ENCODE assay signal across 22 cellular contexts in genomic region chr13:110208116-110208515, GRCh38.
DNase-seq lines count a peak whose midpoint lies in the region; ATAC-seq and TF ChIP-seq lines count a peak whose summit lies in the region.
"Had no signal": no experiment of that assay in that cellular context is flagged by ENCODE, and none has a peak within 500 bp of the region (broad histone marks: within the 10 kb centered on the region; RNA-seq: fewer than 3 reads in every experiment).

No MANE protein-coding gene starts in this region.

- H3K36me3 ChIP-seq in heart left ventricle (peaks cover 0 to 100% (median 96%) of the 10 kb centered on the region in 9 donors), upper lobe of left lung (peaks cover 0 to 95% (median 37%) of the 10 kb centered on the region in 4 donors)
- H3K36me3 ChIP-seq: HAP-1 had no signal

- H3K27me3 ChIP-seq in heart left ventricle: no peaks in the 10 kb centered on the region
- no peaks in the 10 kb centered on the region for H3K27me3 ChIP-seq in upper lobe of left lung

- WGBS in heart left ventricle, 4 donors: 95 to 98% (median 96%) methylated on average over 10 of the region's 10 CpGs
- 97 to 100% methylated on average over 7 to 10 of the region's 10 CpGs for WGBS in upper lobe of left lung, 2 donors

- H3K4me3 Mint-ChIP-seq in chondrocyte (ENCODE audit: unreplicated experiment): no peak overlapping the region
- H3K4me3 Mint-ChIP-seq: HFFc6 had no signal

- intact Hi-C loops in heart left ventricle (cut with DNase I): no loop called here
- intact Hi-C loops in Right ventricle myocardium inferior (cut with DNase I): no loop called here
- intact Hi-C loops in posterior vena cava (cut with DNase I): no loop called here

- TF ChIP-seq EP300 in upper lobe of left lung (IDR thresholded peaks at IDR 0.05): no peak

- ATAC-seq in heart left ventricle: peak in 3 of 4 donors; percentile 13 to 44 (median 18)
- ATAC-seq in Right ventricle myocardium inferior: no peak
- ATAC-seq in upper lobe of left lung (ENCODE audit: low FRiP score in 2 of 2): peak; percentile 19 to 51

- H3K9me3 Mint-ChIP-seq in chondrocyte (ENCODE audit: low read depth): no peaks in the 10 kb centered on the region
- H3K9me3 Mint-ChIP-seq: HFFc6 had no signal

- no peaks in the 10 kb centered on the region for H3K27me3 Mint-ChIP-seq in chondrocyte (ENCODE audit: low read depth)

- peaks cover 63% of the 10 kb centered on the region for H3K36me3 Mint-ChIP-seq in chondrocyte (ENCODE audit: low read depth)

- peaks cover 10% of the 10 kb centered on the region for H3K4me1 Mint-ChIP-seq in chondrocyte (ENCODE audit: low read depth)

- H3K27ac Mint-ChIP-seq in chondrocyte (ENCODE audit: unreplicated experiment): peak overlapping the region; percentile 41
- H3K27ac Mint-ChIP-seq: HFFc6 had no signal

- H3K9me3 ChIP-seq in heart left ventricle: no peaks in the 10 kb centered on the region
- no peaks in the 10 kb centered on the region for H3K9me3 ChIP-seq in upper lobe of left lung
- H3K9me3 ChIP-seq: HAP-1 had no signal

- H3K4me3 ChIP-seq in heart left ventricle: no peak overlapping the region
- H3K4me3 ChIP-seq in upper lobe of left lung: no peak overlapping the region
- H3K4me3 ChIP-seq: HAP-1, PC-9 had no signal

- H3K27ac ChIP-seq in heart left ventricle (no peak overlapping the region), upper lobe of left lung (no peak overlapping the region)
- H3K27ac ChIP-seq: PC-9 had no signal

- H3K4me1 ChIP-seq in heart left ventricle (no peaks in the 10 kb centered on the region), upper lobe of left lung (no peaks in the 10 kb centered on the region)
- H3K4me1 ChIP-seq: HAP-1 had no signal

- TF ChIP-seq POLR2A in heart left ventricle (IDR thresholded peaks at IDR 0.05) (no peak), upper lobe of left lung (IDR thresholded peaks at IDR 0.05) (no peak)

- DNase-seq in heart left ventricle: no peak
- no peak for DNase-seq in Right ventricle myocardium inferior (ENCODE audit: missing footprints)
- DNase-seq in chondrocyte (ENCODE audit: low spot score): no peak
- DNase-seq in posterior vena cava (ENCODE audit: low spot score): peak; percentile 64
- no peak for DNase-seq in upper lobe of left lung
- DNase-seq in NCI-H1436 (lab: John Stamatoyannopoulos, UW): no peak
- no peak for DNase-seq in activated T-cell treated with anti-CD3 and anti-CD28 coated beads for 4 hours
- DNase-seq: 8988T, ACHN, Calu3, DND-41, GOT3, HFFc6, KBM-7, MV-4-11, NCI-H1105 treated with DMSO at 0.1 percent for 48 hours, NCI-H1694, NCI-H2029 treated with DMSO at 0.1 percent for 48 hours, NCI-H526 treated with DMSO at 0.1 percent for 48 hours, Right ventricle myocardium superior had no signal

- no peak for TF ChIP-seq CTCF in heart left ventricle (IDR thresholded peaks at IDR 0.05)
- TF ChIP-seq CTCF in chondrocyte (IDR thresholded peaks at IDR 0.05): no peak
- no peak for TF ChIP-seq CTCF in upper lobe of left lung (IDR thresholded peaks at IDR 0.05)
